Comparison of ENCODE assay signal across 1 cellular context in genomic region chr1:51235611-51236547, GRCh38.
TF ChIP-seq lines count a peak whose summit lies in the region.

TSS of gene RNF11 (plus strand) at chr1:51236273. CDS start at chr1:51236757, 484 bp downstream.

TF ChIP-seq in WTC11, 78 proteins besides CTCF, POLR2A, EP300 and RAD21 (continued from another document):
- no peak for TF ChIP-seq PRDM15 (CRISPR knock-in tag; IDR thresholded peaks at IDR 0.05)
- TF ChIP-seq FOXJ3 (CRISPR knock-in tag; IDR thresholded peaks at IDR 0.05; ENCODE audit: borderline replicate concordance): no peak
- no peak for TF ChIP-seq STAT6 (CRISPR knock-in tag; conservative IDR thresholded peaks at IDR 0.05; ENCODE audit: low read depth)
- TF ChIP-seq CBFB (CRISPR knock-in tag; IDR thresholded peaks at IDR 0.05; ENCODE audit: low read depth): no peak
- TF ChIP-seq ZNF396 (CRISPR knock-in tag; IDR thresholded peaks at IDR 0.05; ENCODE audit: borderline replicate concordance): no peak
- TF ChIP-seq ZSCAN18 (CRISPR knock-in tag; IDR thresholded peaks at IDR 0.05): no peak
- TF ChIP-seq CDX4 (CRISPR knock-in tag; IDR thresholded peaks at IDR 0.05; ENCODE audit: borderline replicate concordance): no peak
- TF ChIP-seq TEAD1 (CRISPR knock-in tag; IDR thresholded peaks at IDR 0.05): peak; percentile 55; the same call in 1 of the 2 replicates
- TF ChIP-seq NFATC4 (CRISPR knock-in tag; IDR thresholded peaks at IDR 0.05): no peak
- peak; percentile 58 for TF ChIP-seq GABPB1 (CRISPR knock-in tag; IDR thresholded peaks at IDR 0.05)
- no peak for TF ChIP-seq ATF3 (CRISPR knock-in tag; conservative IDR thresholded peaks at IDR 0.05)
- no peak for TF ChIP-seq E2F4 (CRISPR knock-in tag; IDR thresholded peaks at IDR 0.05; ENCODE audit: borderline replicate concordance, low read depth)
- no peak for TF ChIP-seq ERG (CRISPR knock-in tag; IDR thresholded peaks at IDR 0.05)
- TF ChIP-seq FOXK1 (CRISPR knock-in tag; IDR thresholded peaks at IDR 0.05): peak; percentile 71
- no peak for TF ChIP-seq TEAD4 (CRISPR knock-in tag; IDR thresholded peaks at IDR 0.05)
- TF ChIP-seq TP53 (CRISPR knock-in tag; IDR thresholded peaks at IDR 0.05): no peak
- no peak for TF ChIP-seq MXD4 (CRISPR knock-in tag; IDR thresholded peaks at IDR 0.05; ENCODE audit: borderline replicate concordance)
- no peak for TF ChIP-seq IRF1 (CRISPR knock-in tag; IDR thresholded peaks at IDR 0.05)
- peak; percentile 88 for TF ChIP-seq ZNF281 (CRISPR knock-in tag; IDR thresholded peaks at IDR 0.05)
TF ChIP-seq in WTC11: peak in this region for 12.
